ENCODE assay signal across 1 cellular context in genomic region chr12:86257173-86257572, GRCh38.
TF ChIP-seq lines count a peak whose summit lies in the region.

No MANE protein-coding gene starts in this region.

TF ChIP-seq in neural cell, 6 proteins besides CTCF, POLR2A, EP300 and RAD21 (continued from another document):
- peak; percentile 13 for TF ChIP-seq POLR2AphosphoS5 (IDR thresholded peaks at IDR 0.05)
